ENCODE assay signal across 26 cellular contexts in genomic region chr12:115687094-115687493, GRCh38.
A peak's percentile ranks its signal among the peaks of the same experiment; 100 is the strongest.
DNase-seq lines count a peak whose midpoint lies in the region; ATAC-seq and TF ChIP-seq lines count a peak whose summit lies in the region.
"Had no signal": no experiment of that assay in that cellular context is flagged by ENCODE, and none has a peak within 500 bp of the region (broad histone marks: within the 10 kb centered on the region; RNA-seq: fewer than 3 reads in every experiment).

No MANE protein-coding gene starts in this region.

- H3K4ac ChIP-seq in mesenchymal stem cell (ENCODE audit: low read depth in 1 of 2, low read length in 2 of 2), result no peak overlapping the region

- H3K36me3 ChIP-seq in mesenchymal stem cell (ENCODE audit: control insufficient read depth in 1 of 2, insufficient read depth in 2 of 2, low read depth in 1 of 2, low read length in 2 of 2) (no peaks in the 10 kb centered on the region), stomach (no peaks in the 10 kb centered on the region), aorta (ENCODE audit: control insufficient read depth in 1 of 2, insufficient read depth in 2 of 2, low read length in 1 of 2) (no peaks in the 10 kb centered on the region)
- H3K36me3 ChIP-seq: BLaER1 treated with 17β-estradiol and CSF1 and Interleukin-3, amounts not matched to agents 10 nM and 100 nM; SJCRH30 had no signal

- no peak overlapping the region for H2BK120ac ChIP-seq in mesenchymal stem cell (ENCODE audit: low read depth, low read length)

- no peak for ATAC-seq in aorta (ENCODE audit: low FRiP score)
- no peak for ATAC-seq in activated CD8-positive, alpha-beta T cell treated with anti-CD3 and anti-CD28 coated beads, Interleukin-2, amount 10 ng/mL, durations not matched to agents 7 days and 5 days
- ATAC-seq: A549, Right ventricle myocardium inferior had no signal

- TF ChIP-seq POLR2A in stomach (IDR thresholded peaks at IDR 0.05), result no peak

- no peak overlapping the region for H3K4me2 ChIP-seq in mesenchymal stem cell (ENCODE audit: low read length, poor library complexity, severe bottlenecking)
- H3K4me2 ChIP-seq: A549; BLaER1 treated with 17β-estradiol and CSF1 and Interleukin-3, amounts not matched to agents 10 nM and 100 nM; PC-9 had no signal

- H2BK5ac ChIP-seq in mesenchymal stem cell (ENCODE audit: low read depth, low read length, poor library complexity, severe bottlenecking), result no peak overlapping the region

- no peak overlapping the region for H3K27ac ChIP-seq in mesenchymal stem cell (ENCODE audit: low read length, poor library complexity, severe bottlenecking)
- H3K27ac ChIP-seq in stomach, result no peak overlapping the region
- no peak overlapping the region for H3K27ac ChIP-seq in aorta (ENCODE audit: low read depth in 1 of 2, low read length in 2 of 2)
- H3K27ac ChIP-seq: A549; BLaER1 treated with 17β-estradiol and CSF1 and Interleukin-3, amounts not matched to agents 10 nM and 100 nM; GM23248; PC-9; SJCRH30 had no signal

- H3K4me3 ChIP-seq in mesenchymal stem cell (ENCODE audit: insufficient read depth in 1 of 2, low read depth in 1 of 2, low read length in 2 of 2) (no peak overlapping the region), stomach (no peak overlapping the region), aorta (ENCODE audit: low read length in 2 of 2) (no peak overlapping the region)
- H3K4me3 ChIP-seq: A549; BLaER1 treated with 17β-estradiol and CSF1 and Interleukin-3, amounts not matched to agents 10 nM and 100 nM; GM23248; PC-9; SJCRH30 had no signal

- H3K4me3 Mint-ChIP-seq in activated CD8-positive, alpha-beta T cell treated with anti-CD3 and anti-CD28 coated beads, Interleukin-2, amount 10 ng/mL, durations not matched to agents 7 days and 5 days, result no peak overlapping the region
- H3K4me3 Mint-ChIP-seq: CD4-positive, alpha-beta T cell had no signal

- H4K91ac ChIP-seq in mesenchymal stem cell (ENCODE audit: low read length), result no peak overlapping the region

- POLR2A ChIA-PET in activated CD8-positive, alpha-beta T cell treated with anti-CD3 and anti-CD28 coated beads, Interleukin-2, amount 10 ng/mL, durations not matched to agents 7 days and 5 days (lab: Charles Lee), result no interaction called here

- H3K4me1 ChIP-seq in mesenchymal stem cell (ENCODE audit: control insufficient read depth, insufficient read depth, low read depth, low read length), result no peaks in the 10 kb centered on the region
- peaks cover 0 to 12% (median 4%) of the 10 kb centered on the region in 4 donors for H3K4me1 ChIP-seq in stomach
- H3K4me1 ChIP-seq in aorta (ENCODE audit: control insufficient read depth in 1 of 2, insufficient read depth in 2 of 2, low read length in 2 of 2), result peaks cover 0 to 4% of the 10 kb centered on the region in 2 donors
- H3K4me1 ChIP-seq: A549; BLaER1 treated with 17β-estradiol and CSF1 and Interleukin-3, amounts not matched to agents 10 nM and 100 nM; SJCRH30 had no signal

- intact Hi-C loops in stomach (cut with DNase I; ENCODE audit: low total_unique reads), result no loop called here
- intact Hi-C loops in aorta (cut with DNase I), result no loop called here

- no peaks in the 10 kb centered on the region for H3K9me3 Mint-ChIP-seq in activated CD8-positive, alpha-beta T cell treated with anti-CD3 and anti-CD28 coated beads, Interleukin-2, amount 10 ng/mL, durations not matched to agents 7 days and 5 days (ENCODE audit: insufficient read depth)

- no peak overlapping the region for H3K9ac ChIP-seq in mesenchymal stem cell (ENCODE audit: low read length)
- H3K9ac ChIP-seq: BLaER1 treated with 17β-estradiol and CSF1 and Interleukin-3, amounts not matched to agents 10 nM and 100 nM; GM23248 had no signal

- H3K36me3 Mint-ChIP-seq in activated CD8-positive, alpha-beta T cell treated with anti-CD3 and anti-CD28 coated beads, Interleukin-2, amount 10 ng/mL, durations not matched to agents 7 days and 5 days (ENCODE audit: low read depth), result no peaks in the 10 kb centered on the region

- no peak overlapping the region for H3K27ac Mint-ChIP-seq in activated CD8-positive, alpha-beta T cell treated with anti-CD3 and anti-CD28 coated beads, Interleukin-2, amount 10 ng/mL, durations not matched to agents 7 days and 5 days
- H3K27ac Mint-ChIP-seq: CD4-positive, alpha-beta T cell had no signal

- no peak overlapping the region for H3K18ac ChIP-seq in mesenchymal stem cell (ENCODE audit: low read depth in 1 of 2, low read length in 2 of 2)

- H3K27me3 Mint-ChIP-seq in activated CD8-positive, alpha-beta T cell treated with anti-CD3 and anti-CD28 coated beads, Interleukin-2, amount 10 ng/mL, durations not matched to agents 7 days and 5 days (ENCODE audit: low read depth), result peaks cover 3% of the 10 kb centered on the region

- CTCF ChIA-PET in activated CD8-positive, alpha-beta T cell treated with anti-CD3 and anti-CD28 coated beads, Interleukin-2, amount 10 ng/mL, durations not matched to agents 7 days and 5 days (lab: Charles Lee), result no interaction called here

- no peak overlapping the region for H2AFZ ChIP-seq in mesenchymal stem cell (ENCODE audit: low read depth, low read length)
- H2AFZ ChIP-seq: GM23248, PC-9 had no signal

- WGBS in mesenchymal stem cell, result 2% methylated on average over 4 of the region's 8 CpGs
- WGBS in stomach, 5 donors, result 10 to 31% (median 15%) methylated on average over 6 to 8 of the region's 8 CpGs
- WGBS in aorta, 2 donors, result 5 to 9% methylated on average over 8 of the region's 8 CpGs

- H4K8ac ChIP-seq in mesenchymal stem cell (ENCODE audit: low read length), result no peak overlapping the region

- no peak overlapping the region for H2AK5ac ChIP-seq in mesenchymal stem cell (ENCODE audit: low read length, severe bottlenecking)

- no peaks in the 10 kb centered on the region for H3K79me1 ChIP-seq in mesenchymal stem cell (replicated peaks; ENCODE audit: low read length, poor library complexity, severe bottlenecking)

- H3K14ac ChIP-seq in mesenchymal stem cell (ENCODE audit: low read length in 2 of 2), result no peak overlapping the region

- no peak overlapping the region for H2BK15ac ChIP-seq in mesenchymal stem cell (ENCODE audit: low read depth, poor library complexity, severe bottlenecking)

- no peaks in the 10 kb centered on the region for H3K4me1 Mint-ChIP-seq in activated CD8-positive, alpha-beta T cell treated with anti-CD3 and anti-CD28 coated beads, Interleukin-2, amount 10 ng/mL, durations not matched to agents 7 days and 5 days (ENCODE audit: low read depth)

- H3K9me3 ChIP-seq in mesenchymal stem cell (ENCODE audit: control insufficient read depth, low read length), result no peaks in the 10 kb centered on the region
- H3K9me3 ChIP-seq in stomach, result no peaks in the 10 kb centered on the region
- no peaks in the 10 kb centered on the region for H3K9me3 ChIP-seq in aorta (ENCODE audit: control insufficient read depth, low read length)
- H3K9me3 ChIP-seq: A549; BLaER1 treated with 17β-estradiol and CSF1 and Interleukin-3, amounts not matched to agents 10 nM and 100 nM; SJCRH30 had no signal

- no peak overlapping the region for H2BK12ac ChIP-seq in mesenchymal stem cell (ENCODE audit: low read length in 2 of 2)

- H3K23ac ChIP-seq in mesenchymal stem cell (ENCODE audit: low read length in 2 of 2), result no peak overlapping the region

- H3K27me3 ChIP-seq in mesenchymal stem cell (ENCODE audit: control insufficient read depth in 1 of 2, insufficient read depth in 1 of 2, low read length in 2 of 2), result no peaks in the 10 kb centered on the region
- no peaks in the 10 kb centered on the region for H3K27me3 ChIP-seq in stomach
- H3K27me3 ChIP-seq in aorta (ENCODE audit: control insufficient read depth in 1 of 2, insufficient read depth in 2 of 2, low read length in 1 of 2), result no peaks in the 10 kb centered on the region
- H3K27me3 ChIP-seq: BLaER1 treated with 17β-estradiol and CSF1 and Interleukin-3, amounts not matched to agents 10 nM and 100 nM; SJCRH30 had no signal

- DNase-seq in M059J (ENCODE audit: low read depth) (peak; percentile 31), SK-N-DZ (ENCODE audit: low spot score) (peak; percentile 15), mesenchymal stem cell (peak; percentile 29), stomach (peak; percentile 26), aorta (no peak)
- DNase-seq in stimulated activated naive CD4-positive, alpha-beta T cell (lab: John Stamatoyannopoulos, UW), result no peak
- no peak for DNase-seq in activated CD8-positive, alpha-beta T cell treated with anti-CD3 and anti-CD28 coated beads, Interleukin-2, amount 10 ng/mL, durations not matched to agents 7 days and 5 days
- DNase-seq: AML-193; CD4-positive, alpha-beta T cell; GM23248; HCEC 1CT; IMR-90; KG1; MM.1S; NCI-H1417; NCI-H1694; NCI-H2029 treated with DMSO at 0.1 percent for 48 hours; NCI-H226; NCI-H510A; NCI-H748 treated with DMSO at 0.1 percent for 48 hours; NK-92 treated with Interleukin-12 subunit alpha and Interleukin-12 subunit beta, amount 100 ng/mL, for 24 hours; PC-9; SJCRH30 had no signal

- TF ChIP-seq CTCF in stomach (IDR thresholded peaks at IDR 0.05), result no peak

- no peak for TF ChIP-seq EP300 in stomach (IDR thresholded peaks at IDR 0.05)

Comparison
In these comparisons a context has a peak if more than half of its experiments do, and no peak if none do; other contexts are left out.
1. DNase-seq: peak in M059J (single experiment), SK-N-DZ (single experiment), mesenchymal stem cell (single experiment) and stomach (single experiment); none in aorta (0 of 2), stimulated activated naive CD4-positive, alpha-beta T cell (0 of 6) and activated CD8-positive, alpha-beta T cell treated with anti-CD3 and anti-CD28 coated beads, Interleukin-2, amount 10 ng/mL, durations not matched to agents 7 days and 5 days (single experiment).